17 cellular contexts compared by ENCODE assay signal in genomic region chr5:96649251-96649937, GRCh38. TPM values are rescaled to one million over a fixed set of nuclear protein-coding genes. Genes with fewer than 3 reads are reported as not detected.
DNase-seq lines count a peak whose midpoint lies in the region; ATAC-seq and TF ChIP-seq lines count a peak whose summit lies in the region.
"Had no signal": no experiment of that assay in that cellular context is flagged by ENCODE, and none has a peak within 500 bp of the region (broad histone marks: within the 10 kb centered on the region; RNA-seq: fewer than 3 reads in every experiment).

No MANE protein-coding gene starts in this region.

- ATAC-seq in heart right ventricle = no peak
- no peak for ATAC-seq in activated CD8-positive, alpha-beta T cell treated with anti-CD3 and anti-CD28 coated beads, Interleukin-2, amount 10 ng/mL, durations not matched to agents 7 days and 5 days

- H3K4me1 ChIP-seq in mammary epithelial cell (ENCODE audit: insufficient read depth, low read length) (peaks cover 33% of the 10 kb centered on the region), esophagus (ENCODE audit: control insufficient read depth in 2 of 2, insufficient read depth in 2 of 2, low read length in 1 of 2) (peaks cover 0 to 5% of the 10 kb centered on the region in 2 donors), heart right ventricle (peaks cover 0 to 20% (median 0%) of the 10 kb centered on the region in 9 donors)

- no peaks in the 10 kb centered on the region for H3K79me2 ChIP-seq in mammary epithelial cell (ENCODE audit: insufficient read depth, low read length)

- POLR2A ChIA-PET in MCF 10A (lab: Yijun Ruan, JAX) = interaction anchor here (0.8 to 5.0 kb wide), 4 partner anchors 12 to 37 kb away, joined by 3 to 47 read pairs (median 14); partner anchors contain the start of gene CAST
- POLR2A ChIA-PET in activated CD8-positive, alpha-beta T cell treated with anti-CD3 and anti-CD28 coated beads, Interleukin-2, amount 10 ng/mL, durations not matched to agents 7 days and 5 days (lab: Charles Lee) = no interaction called here

- H3K36me3 Mint-ChIP-seq in MCF 10A (ENCODE audit: insufficient read depth, unreplicated experiment) (no peaks in the 10 kb centered on the region), mesothelial cell of epicardium (no peaks in the 10 kb centered on the region)
- H3K36me3 Mint-ChIP-seq in activated CD8-positive, alpha-beta T cell treated with anti-CD3 and anti-CD28 coated beads, Interleukin-2, amount 10 ng/mL, durations not matched to agents 7 days and 5 days (ENCODE audit: low read depth) = no peaks in the 10 kb centered on the region
- H3K36me3 Mint-ChIP-seq: activated naive CD8-positive, alpha-beta T cell treated with anti-CD3 and anti-CD28 coated beads for 36 hours; natural killer cell treated with Interleukin-12 subunit alpha and Interleukin-12 subunit beta and Interleukin-15 and Interleukin-18, amount 100 ng/mL, for 72 hours had no signal

- no TSS peak for BruUV-seq in MCF 10A (replicated peaks; lab: Mats Ljungman, UMichigan)
- no TSS peak for BruUV-seq in mammary epithelial cell (replicated peaks; lab: Mats Ljungman, UMichigan)

- no peaks in the 10 kb centered on the region for H4K20me1 ChIP-seq in mammary epithelial cell (ENCODE audit: insufficient read depth, low read length)

- WGBS in mammary epithelial cell (ENCODE audit: low coverage, missing lambda C conversion rate) = 95% methylated on average over 5 of the region's 5 CpGs
- WGBS in esophagus, 2 donors = 56 to 59% methylated on average over 5 of the region's 5 CpGs
- 79 to 85% methylated on average over 5 of the region's 5 CpGs for WGBS in heart right ventricle, 2 donors

- H3K9me3 ChIP-seq in mammary epithelial cell (replicated peaks; ENCODE audit: insufficient read depth, low read length) (no peaks in the 10 kb centered on the region), esophagus (ENCODE audit: control insufficient read depth in 2 of 2, insufficient read depth in 1 of 2, low read depth in 1 of 2, low read length in 1 of 2) (no peaks in the 10 kb centered on the region), heart right ventricle (no peaks in the 10 kb centered on the region)
- H3K9me3 ChIP-seq: psoas muscle, thoracic aorta had no signal

- H3K27me3 Mint-ChIP-seq in MCF 10A (ENCODE audit: insufficient read depth, unreplicated experiment) (no peaks in the 10 kb centered on the region), mesothelial cell of epicardium (ENCODE audit: low read depth) (no peaks in the 10 kb centered on the region)
- H3K27me3 Mint-ChIP-seq in activated CD8-positive, alpha-beta T cell treated with anti-CD3 and anti-CD28 coated beads, Interleukin-2, amount 10 ng/mL, durations not matched to agents 7 days and 5 days (ENCODE audit: low read depth) = peaks cover 38% of the 10 kb centered on the region

- H3K4me3 ChIP-seq in mammary epithelial cell (replicated peaks in 1 of 3; ENCODE audit: insufficient read depth in 1 of 3, low read depth in 2 of 3, low read length in 3 of 3) (no peak overlapping the region), esophagus (ENCODE audit: low read depth in 1 of 2, low read length in 2 of 2) (no peak overlapping the region), heart right ventricle (no peak overlapping the region)
- H3K4me3 ChIP-seq: coronary artery, lung, psoas muscle, thoracic aorta had no signal

- H3K4me2 ChIP-seq in mammary epithelial cell (ENCODE audit: insufficient read depth, low read depth, low read length) = no peak overlapping the region

- H3K9me3 Mint-ChIP-seq in MCF 10A (ENCODE audit: unreplicated experiment) (no peaks in the 10 kb centered on the region), mesothelial cell of epicardium (no peaks in the 10 kb centered on the region)
- no peaks in the 10 kb centered on the region for H3K9me3 Mint-ChIP-seq in activated CD8-positive, alpha-beta T cell treated with anti-CD3 and anti-CD28 coated beads, Interleukin-2, amount 10 ng/mL, durations not matched to agents 7 days and 5 days (ENCODE audit: insufficient read depth)
- H3K9me3 Mint-ChIP-seq: activated naive CD8-positive, alpha-beta T cell treated with anti-CD3 and anti-CD28 coated beads for 36 hours; activated T-cell treated with anti-CD3 and anti-CD28 coated beads, Interleukin-2, amount 50 U/mL, for 72 hours; natural killer cell treated with Interleukin-12 subunit alpha and Interleukin-12 subunit beta and Interleukin-15 and Interleukin-18, amount 100 ng/mL, for 72 hours; T-helper 2 cell treated with Interferon-gamma antibody and Interleukin-4, amounts not matched to agents 5 μg/mL and 100 μg/mL, for 36 hours had no signal

- H3K27ac ChIP-seq in mammary epithelial cell (ENCODE audit: insufficient read depth, low read depth, low read length) (no peak overlapping the region), esophagus (ENCODE audit: low read depth in 2 of 2, low read length in 1 of 2) (peak overlapping the region; percentile 50 to 76), heart right ventricle (no peak overlapping the region)
- H3K27ac ChIP-seq: C4-2B, coronary artery, psoas muscle, thoracic aorta had no signal

- H2AFZ ChIP-seq in mammary epithelial cell (ENCODE audit: low read depth, low read length) = no peak overlapping the region

- H3K36me3 ChIP-seq in mammary epithelial cell (ENCODE audit: insufficient read depth, low read length) (no peaks in the 10 kb centered on the region), esophagus (ENCODE audit: control insufficient read depth in 2 of 2, insufficient read depth in 2 of 2, low read length in 1 of 2) (no peaks in the 10 kb centered on the region), heart right ventricle (no peaks in the 10 kb centered on the region)
- H3K36me3 ChIP-seq: thoracic aorta had no signal

- CTCF ChIA-PET in MCF 10A (lab: Yijun Ruan, JAX) = interaction anchor here (1.0 to 1.4 kb wide), 2 partner anchors 14 to 35 kb away, joined by 5 to 8 read pairs; no protein-coding TSS in a partner anchor
- CTCF ChIA-PET in mammary epithelial cell (lab: Charles Lee; ENCODE audit: low non-redundant PET) = no interaction called here
- CTCF ChIA-PET in activated CD8-positive, alpha-beta T cell treated with anti-CD3 and anti-CD28 coated beads, Interleukin-2, amount 10 ng/mL, durations not matched to agents 7 days and 5 days (lab: Charles Lee) = no interaction called here

- dilution Hi-C loops in mammary epithelial cell (cut with HindIII; ENCODE audit: low sequenced_read_pairs) = no loop called here

- H3K4me1 Mint-ChIP-seq in MCF 10A (ENCODE audit: insufficient read depth, unreplicated experiment) (peaks cover 16% of the 10 kb centered on the region), mesothelial cell of epicardium (peaks cover 77% of the 10 kb centered on the region)
- H3K4me1 Mint-ChIP-seq in activated CD8-positive, alpha-beta T cell treated with anti-CD3 and anti-CD28 coated beads, Interleukin-2, amount 10 ng/mL, durations not matched to agents 7 days and 5 days (ENCODE audit: low read depth) = peaks cover 7% of the 10 kb centered on the region

- in situ Hi-C loops in mammary epithelial cell (cut with MboI; ENCODE audit: low sequenced_read_pairs in 2 of 2) = no loop called here

- H3K4me3 Mint-ChIP-seq in MCF 10A (ENCODE audit: unreplicated experiment) = no peak overlapping the region
- no peak overlapping the region for H3K4me3 Mint-ChIP-seq in mesothelial cell of epicardium
- H3K4me3 Mint-ChIP-seq in activated CD8-positive, alpha-beta T cell treated with anti-CD3 and anti-CD28 coated beads, Interleukin-2, amount 10 ng/mL, durations not matched to agents 7 days and 5 days = no peak overlapping the region
- H3K4me3 Mint-ChIP-seq: activated naive CD8-positive, alpha-beta T cell treated with anti-CD3 and anti-CD28 coated beads for 36 hours; activated T-cell treated with anti-CD3 and anti-CD28 coated beads, Interleukin-2, amount 50 U/mL, for 72 hours; natural killer cell treated with Interleukin-12 subunit alpha and Interleukin-12 subunit beta and Interleukin-15 and Interleukin-18, amount 100 ng/mL, for 72 hours; T-helper 2 cell treated with Interferon-gamma antibody and Interleukin-4, amounts not matched to agents 5 μg/mL and 100 μg/mL, for 36 hours had no signal

- H3K27me3 ChIP-seq in mammary epithelial cell (ENCODE audit: insufficient read depth, low read length) (no peaks in the 10 kb centered on the region), esophagus (ENCODE audit: control insufficient read depth in 1 of 2, insufficient read depth in 2 of 2, low read length in 2 of 2) (no peaks in the 10 kb centered on the region), heart right ventricle (no peaks in the 10 kb centered on the region)

- H3K27ac Mint-ChIP-seq in MCF 10A (ENCODE audit: low read depth, unreplicated experiment) = no peak overlapping the region
- peak overlapping the region; percentile 80 for H3K27ac Mint-ChIP-seq in mesothelial cell of epicardium
- H3K27ac Mint-ChIP-seq in activated CD8-positive, alpha-beta T cell treated with anti-CD3 and anti-CD28 coated beads, Interleukin-2, amount 10 ng/mL, durations not matched to agents 7 days and 5 days = no peak overlapping the region
- H3K27ac Mint-ChIP-seq: activated naive CD8-positive, alpha-beta T cell treated with anti-CD3 and anti-CD28 coated beads for 36 hours; activated T-cell treated with anti-CD3 and anti-CD28 coated beads, Interleukin-2, amount 50 U/mL, for 72 hours; natural killer cell treated with Interleukin-12 subunit alpha and Interleukin-12 subunit beta and Interleukin-15 and Interleukin-18, amount 100 ng/mL, for 72 hours; T-helper 2 cell treated with Interferon-gamma antibody and Interleukin-4, amounts not matched to agents 5 μg/mL and 100 μg/mL, for 36 hours had no signal

- H3K9ac ChIP-seq in mammary epithelial cell (ENCODE audit: insufficient read depth, low read length) = no peak overlapping the region

- intact Hi-C loops in MCF 10A (cut with micrococcal nuclease) (no loop called here), mammary epithelial cell (cut with micrococcal nuclease) (no loop called here), heart right ventricle (cut with DNase I) (no loop called here)

- TF ChIP-seq CTCF in MCF 10A (IDR thresholded peaks at IDR 0.05; ENCODE audit: unreplicated experiment) = no peak
- no peak for TF ChIP-seq CTCF in mammary epithelial cell (conservative IDR thresholded peaks at IDR 0.05 in 1 of 2, IDR thresholded peaks at IDR 0.05 in 1 of 2; ENCODE audit: extremely low read depth in 1 of 2, insufficient read depth in 1 of 2, low read depth in 1 of 2, low read length in 2 of 2)
- TF ChIP-seq CTCF in mesothelial cell of epicardium (IDR thresholded peaks at IDR 0.05; ENCODE audit: unreplicated experiment) = no peak
- no peak for TF ChIP-seq CTCF in heart right ventricle (IDR thresholded peaks at IDR 0.05)

- peak; percentile 10 for DNase-seq in MCF 10A (ENCODE audit: unreplicated experiment)
- DNase-seq in mammary epithelial cell = no peak
- DNase-seq in mesothelial cell of epicardium (ENCODE audit: low spot score in 2 of 2, unreplicated experiment in 2 of 2) = no peak
- no peak for DNase-seq in heart right ventricle
- no peak for DNase-seq in activated CD8-positive, alpha-beta T cell treated with anti-CD3 and anti-CD28 coated beads, Interleukin-2, amount 10 ng/mL, durations not matched to agents 7 days and 5 days
- DNase-seq in cerebellum (ENCODE audit: low spot score) = no peak
- DNase-seq in stimulated activated CD4-positive, alpha-beta T cell treated with anti-CD3 and anti-CD28 coated beads, Interleukin-12 subunit alpha, Interleukin-12 subunit beta, amount 100 ng/mL, for 4 hours = no peak
- DNase-seq: activated naive CD8-positive, alpha-beta T cell treated with anti-CD3 and anti-CD28 coated beads for 36 hours; activated T-cell treated with anti-CD3 and anti-CD28 coated beads, Interleukin-2, amount 50 U/mL, for 72 hours; psoas muscle had no signal

RNA-seq across cellular contexts. Expression of gene CAST, which starts 12.8 kb away (rescaled TPM):
- total RNA-seq in MCF 10A (2022) (351 and 393 TPM in 2 replicates), mammary epithelial cell (100 to 1,000 TPM; 397 to 459 TPM), mesothelial cell of epicardium (126 to 133 TPM (median 132 TPM) in 3 replicates), heart right ventricle (100 to 1,000 TPM; 385 to 783 (median 535) TPM), cerebellum (26.0 TPM)
- polyA plus RNA-seq in mammary epithelial cell (339 TPM), esophagus (100 to 1,000 TPM; 205 to 245 TPM), heart right ventricle (100 to 1,000 TPM; 174 to 245 TPM)
- polyA minus RNA-seq in mammary epithelial cell = 359 TPM
- 100 to 1,000 TPM; 149 to 152 TPM for total RNA-seq in activated CD8-positive, alpha-beta T cell treated with anti-CD3 and anti-CD28 coated beads, Interleukin-2, amount 10 ng/mL, durations not matched to agents 7 days and 5 days

Comparison
In these comparisons a context has a peak if more than half of its experiments do, and no peak if none do; other contexts are left out.
1. H3K27ac ChIP-seq: peak in esophagus (2 of 2); none in mammary epithelial cell (single experiment) and heart right ventricle (0 of 10).